ENCODE assay signal across 22 cellular contexts in the genomic region with DNA sequence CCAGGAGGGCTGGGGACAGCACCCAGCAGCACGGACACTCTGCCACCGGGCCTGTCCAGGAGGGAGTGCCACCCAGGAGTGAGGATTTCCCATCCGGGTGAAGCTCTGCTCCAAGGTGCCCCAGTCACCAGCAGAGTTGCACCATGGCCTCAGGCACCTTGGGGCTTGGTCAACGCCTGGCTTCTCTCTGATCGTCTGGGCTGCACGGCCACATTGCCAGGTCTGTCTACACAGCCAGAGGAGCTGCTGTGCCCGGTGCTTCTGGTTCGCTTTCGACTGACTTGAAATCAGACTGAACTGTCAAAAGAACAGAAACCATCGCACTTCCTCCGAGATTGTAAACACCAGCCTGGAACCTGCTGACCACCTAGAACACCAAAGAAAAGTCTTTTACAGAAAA. TPM values are rescaled to one million over a fixed set of nuclear protein-coding genes. Genes with fewer than 3 reads are reported as not detected.
DNase-seq lines count a peak whose midpoint lies in the region; ATAC-seq, FAIRE-seq and TF ChIP-seq lines count a peak whose summit lies in the region.
"Had no signal": no experiment of that assay in that cellular context is flagged by ENCODE, and none has a peak within 500 bp of the region (broad histone marks: within the 10 kb centered on the region; RNA-seq: fewer than 3 reads in every experiment).

No MANE protein-coding gene starts in this region.

- no peak overlapping the region for H3K9ac ChIP-seq in OCI-LY3 (ENCODE audit: low read length)
- no peak overlapping the region for H3K9ac ChIP-seq in kidney (ENCODE audit: low read length in 2 of 2)

- H3K36me3 ChIP-seq in OCI-LY3 (replicated peaks; ENCODE audit: low read depth, low read length), result no peaks in the 10 kb centered on the region
- no peaks in the 10 kb centered on the region for H3K36me3 ChIP-seq in kidney (ENCODE audit: control insufficient read depth in 1 of 2, insufficient read depth in 2 of 2, low read length in 2 of 2)
- H3K36me3 ChIP-seq: BE2C, HAP-1 had no signal

- H3K4me3 ChIP-seq in OCI-LY3 (ENCODE audit: low read length) (no peak overlapping the region), kidney (ENCODE audit: low read length in 2 of 2) (no peak overlapping the region)
- H3K4me3 ChIP-seq: GM12878, HAP-1 had no signal

- no peaks in the 10 kb centered on the region for H3K79me2 ChIP-seq in OCI-LY3 (ENCODE audit: low read length)

- ATAC-seq in left ventricle myocardium superior, result no peak
- ATAC-seq: GM12878 had no signal

- no peaks in the 10 kb centered on the region for H4K20me1 ChIP-seq in OCI-LY3 (ENCODE audit: insufficient read depth, low read length)

- intact Hi-C loops in left ventricle myocardium superior (cut with micrococcal nuclease) (no loop called here), cardiac septum (cut with DNase I) (no loop called here), kidney (cut with DNase I) (no loop called here), posterior vena cava (cut with DNase I) (loop anchor here in 1 of 2 donors (10.0 kb wide), 1 partner anchor 674 kb away; no protein-coding TSS in a partner anchor)

- FAIRE-seq in kidney (lab: Jason Lieb, UNC), result no peak
- FAIRE-seq: A204.1, GM12878, GM19239, H1 had no signal

- H3K27ac ChIP-seq in OCI-LY3 (ENCODE audit: low read length) (no peak overlapping the region), kidney (ENCODE audit: low read depth in 2 of 2, low read length in 2 of 2) (no peak overlapping the region)

- peaks cover 5% of the 10 kb centered on the region; the same call in 1 of the 2 replicates for H3K27me3 ChIP-seq in OCI-LY3 (ENCODE audit: low read depth, low read length)

- no peaks in the 10 kb centered on the region for H3K9me3 ChIP-seq in OCI-LY3 (ENCODE audit: insufficient read depth, low read length)
- no peaks in the 10 kb centered on the region for H3K9me3 ChIP-seq in kidney (ENCODE audit: control insufficient read depth in 1 of 2, low read length in 2 of 2)
- H3K9me3 ChIP-seq: BE2C, HAP-1 had no signal

- H3K4me1 ChIP-seq in OCI-LY3 (ENCODE audit: low read length), result peaks cover 24% of the 10 kb centered on the region
- H3K4me1 ChIP-seq in kidney (ENCODE audit: control insufficient read depth in 1 of 2, insufficient read depth in 1 of 2, low read depth in 1 of 2, low read length in 2 of 2), result peaks cover 0 to 3% of the 10 kb centered on the region in 2 donors
- H3K4me1 ChIP-seq: BE2C had no signal

- TF ChIP-seq CTCF in OCI-LY3 (IDR thresholded peaks at IDR 0.05; ENCODE audit: low read depth, low read length), result no peak
- no peak for TF ChIP-seq CTCF in kidney (IDR thresholded peaks at IDR 0.05; ENCODE audit: borderline replicate concordance, extremely low read depth, insufficient read depth)

- no peak overlapping the region for H2AFZ ChIP-seq in OCI-LY3 (ENCODE audit: low read depth, low read length)

- peak; percentile 2 for DNase-seq in left ventricle myocardium superior
- DNase-seq in cardiac septum (ENCODE audit: low spot score), result no peak
- DNase-seq in kidney, result peak; percentile 63
- DNase-seq in posterior vena cava (ENCODE audit: low spot score), result peak; percentile 78
- DNase-seq in NCI-H1694 treated with DMSO at 0.1 percent for 48 hours (lab: John Stamatoyannopoulos, UW), result no peak
- DNase-seq in H4 (ENCODE audit: low spot score), result no peak
- DNase-seq: ACHN; BE2C; CD4-positive, CD25-positive, alpha-beta regulatory T cell; CD8-positive, alpha-beta memory T cell; COR-L47; DMS 273 treated with DMSO at 0.1 percent for 48 hours; DMS53; DND-41; EL had no signal

- H3K4me2 ChIP-seq in OCI-LY3 (ENCODE audit: low read length), result peak overlapping the region; percentile 20; the same call in 1 of the 2 replicates

RNA-seq across cellular contexts. Expression of a gene that starts 12.0 kb away (rescaled TPM):
- total RNA-seq in left ventricle myocardium superior (not detected), cardiac septum (not detected), kidney (15.2 TPM), posterior vena cava (not detected)
- polyA plus RNA-seq in kidney (ENCODE audit: insufficient read depth, low read depth, low replicate concordance), result 2.0 TPM
- total RNA-seq in H4 (2014; rRNA removed; shearing (Covaris generic)), result not detected in 2 replicates
- total RNA-seq: CD4-positive, CD25-positive, alpha-beta regulatory T cell; CD8-positive, alpha-beta memory T cell; G401; GM12878; H1 had no signal
- polyA plus RNA-seq: CD8-positive, alpha-beta memory T cell; GM12878; H1 had no signal

Comparison
In these comparisons a context has a peak if more than half of its experiments do, and no peak if none do; other contexts are left out.
1. DNase-seq: peak in left ventricle myocardium superior (single experiment), kidney (single experiment) and posterior vena cava (single experiment); none in cardiac septum (single experiment), NCI-H1694 treated with DMSO at 0.1 percent for 48 hours (single experiment) and H4 (single experiment).
2. RNA of a gene that starts 12.0 kb away (total RNA-seq): 15.2 TPM in kidney (single experiment); not detected in cardiac septum (single experiment), not detected in left ventricle myocardium superior (single experiment), not detected in posterior vena cava and not detected in H4; every median in the first group is over 10 times any median in the second.